Comparison of ENCODE assay signal across 8 cellular contexts in the genomic region with DNA sequence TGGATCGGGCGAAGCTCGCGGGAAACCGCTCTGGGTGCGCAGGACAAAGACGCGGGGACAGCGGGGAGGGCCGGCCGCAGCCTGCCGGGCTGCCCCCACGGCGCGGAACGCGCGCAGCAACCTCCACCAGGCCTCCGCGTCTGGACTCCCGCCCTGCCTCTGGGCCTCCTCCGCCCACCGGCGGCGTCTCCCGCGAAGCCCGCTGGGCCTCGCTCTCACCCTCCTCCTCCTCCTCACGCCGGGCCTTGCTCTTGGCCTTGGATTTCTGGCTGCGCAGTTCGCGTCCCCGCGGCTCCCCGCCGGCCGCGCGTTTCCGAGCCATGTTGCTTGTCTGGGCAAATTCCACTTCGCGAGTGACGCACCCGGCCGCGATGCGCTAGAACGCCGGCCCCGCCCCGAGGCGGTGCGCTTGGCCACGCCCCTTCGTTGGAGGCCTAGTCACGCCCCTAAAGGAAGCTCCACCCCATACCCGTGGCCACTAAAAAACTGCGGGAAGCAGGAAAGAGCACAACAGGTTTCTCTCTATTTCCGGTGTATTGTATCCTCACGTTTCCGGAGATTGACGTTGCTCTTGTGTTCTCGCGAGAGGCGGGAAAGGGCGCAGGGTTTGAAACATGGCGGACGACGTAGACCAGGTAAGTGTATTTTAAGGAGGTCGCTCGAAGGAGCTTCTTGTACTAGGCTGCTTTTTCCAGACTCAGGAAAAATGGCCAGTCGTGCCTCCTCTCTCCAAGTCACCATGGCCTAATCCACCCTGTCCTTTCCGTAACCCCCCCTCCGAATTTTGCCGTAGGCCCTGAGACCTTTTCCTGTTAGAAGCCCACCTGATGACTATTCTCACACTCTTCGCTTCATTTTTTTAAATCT. TPM values are rescaled to one million over a fixed set of nuclear protein-coding genes. Genes with fewer than 3 reads are reported as not detected.
DNase-seq lines count a peak whose midpoint lies in the region; ATAC-seq lines count a peak whose summit lies in the region.

A gene (plus strand): TSS at position 571 of the 867 bp plus-strand sequence. CDS start 44 bp downstream, at position 615.
A gene (minus strand): TSS at position 355 of the 867 bp plus-strand sequence. CDS start 33 bp downstream, at position 322.

- no peaks in the 10 kb centered on the region for H3K9me3 ChIP-seq in aorta (ENCODE audit: control insufficient read depth, low read length)

- H3K27me3 ChIP-seq in rectal smooth muscle tissue (ENCODE audit: control insufficient read depth, insufficient read depth, low read length), result no peaks in the 10 kb centered on the region
- no peaks in the 10 kb centered on the region for H3K27me3 ChIP-seq in aorta (ENCODE audit: control insufficient read depth in 1 of 2, insufficient read depth in 2 of 2, low read length in 1 of 2)

- intact Hi-C loops in aorta (cut with DNase I), result loop anchor here (1.0 to 10.0 kb wide), 5 partner anchors 32 to 284 kb away; a partner anchor contains a TSS

- peak within 1 kb of the TSS; percentile 85 for H3K4me3 ChIP-seq in rectal smooth muscle tissue (ENCODE audit: low read length)
- H3K4me3 ChIP-seq in aorta (ENCODE audit: low read length in 2 of 2), result peak within 1 kb of the TSS; percentile 65 to 85

- DNase-seq in NCI-H2081 (lab: John Stamatoyannopoulos, UW) (peak; percentile 91 to 96), T1000 (lab: John Stamatoyannopoulos, UW) (peak; percentile 99), astrocyte of the hippocampus (ENCODE audit: low read depth, low spot score) (peak; percentile 99), hepatic stellate cell (ENCODE audit: low spot score) (peak; percentile 91), aorta (peak; percentile 96 to 99)

- H3K4me1 ChIP-seq in rectal smooth muscle tissue (ENCODE audit: control insufficient read depth, insufficient read depth, low read length), result peaks cover 15% of the 10 kb centered on the region
- peaks cover 0 to 9% of the 10 kb centered on the region in 2 donors for H3K4me1 ChIP-seq in aorta (ENCODE audit: control insufficient read depth in 1 of 2, insufficient read depth in 2 of 2, low read length in 2 of 2)

- H3K9ac ChIP-seq in rectal smooth muscle tissue (ENCODE audit: low read length), result peak within 1 kb of the TSS; percentile 90

- 1% methylated on average over 74 to 78 of the region's 78 CpGs for WGBS in aorta, 2 donors

- H3K27ac ChIP-seq in rectal smooth muscle tissue (ENCODE audit: low read depth, low read length) (peak within 1 kb of the TSS; percentile 93), aorta (ENCODE audit: low read depth in 1 of 2, low read length in 2 of 2) (peak within 1 kb of the TSS; percentile 68 to 97)

- ATAC-seq in GM18508 (IDR thresholded peaks at IDR 0.05; ENCODE audit: insufficient read depth, unreplicated experiment) (peak; percentile 88), HG03025 (IDR thresholded peaks at IDR 0.05; ENCODE audit: low FRiP score, unreplicated experiment) (peak; percentile 92), aorta (ENCODE audit: low FRiP score) (peak; percentile 100)

- H3K36me3 ChIP-seq in rectal smooth muscle tissue (ENCODE audit: control insufficient read depth, insufficient read depth, low read length), result no peaks in the 10 kb centered on the region
- peaks cover 0 to 5% of the 10 kb centered on the region in 2 donors for H3K36me3 ChIP-seq in aorta (ENCODE audit: control insufficient read depth in 1 of 2, insufficient read depth in 2 of 2, low read length in 1 of 2)

RNA-seq across cellular contexts. Expression of the first gene that starts in this region (rescaled TPM):
- total RNA-seq in aorta, result 1 to 10 TPM; 7.1 to 9.0 TPM
- 10 to 100 TPM; 11.4 to 19.5 TPM for polyA plus RNA-seq in aorta

RNA-seq across cellular contexts. Expression of the second gene that starts in this region (rescaled TPM):
- 10 to 100 TPM; 29.7 to 36.7 TPM for total RNA-seq in aorta
- 10 to 100 TPM; 14.3 to 37.1 TPM for polyA plus RNA-seq in aorta

Comparison
In these comparisons a context has a peak if more than half of its experiments do, and no peak if none do; other contexts are left out.
1. Peak in every context shown above with its lines: DNase-seq, ATAC-seq, H3K4me3 ChIP-seq and H3K27ac ChIP-seq.